Comparison of ENCODE assay signal across 8 cellular contexts in the genomic region with DNA sequence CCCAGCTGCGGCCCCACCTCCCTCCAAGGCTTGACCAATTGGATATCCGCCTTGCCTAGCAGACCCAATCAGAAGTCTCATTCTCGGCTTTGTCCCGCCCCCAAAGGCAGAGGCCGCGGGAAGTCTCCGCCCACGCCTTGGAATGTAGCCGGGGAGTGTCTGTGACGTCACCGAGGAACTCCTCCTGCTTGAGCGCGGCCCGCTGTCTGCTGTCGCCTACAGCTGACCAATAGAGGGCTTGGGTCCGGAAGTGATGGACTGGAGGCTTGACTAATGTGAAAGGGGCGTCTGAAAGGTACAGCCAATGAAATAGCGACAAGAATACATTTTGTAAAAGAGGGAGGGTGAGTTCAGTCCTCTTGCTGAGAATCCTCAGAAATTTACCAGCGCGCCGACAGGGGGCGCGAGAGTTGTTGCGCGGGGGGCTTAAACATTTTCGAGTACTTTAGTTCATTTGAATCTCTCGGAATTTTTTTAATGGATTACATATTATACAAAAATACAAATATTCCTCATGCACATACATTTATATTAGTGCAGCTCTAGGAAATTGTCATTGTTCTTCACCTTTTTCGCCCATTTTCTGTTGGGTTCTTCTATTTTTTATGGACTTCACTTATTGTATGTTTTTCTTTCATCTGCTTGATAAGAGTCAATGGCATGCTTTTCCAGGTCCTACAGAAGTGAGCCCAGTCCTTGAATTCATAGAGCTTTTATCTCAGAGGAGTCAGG. TPM values are rescaled to one million over a fixed set of nuclear protein-coding genes. Genes with fewer than 3 reads are reported as not detected.
DNase-seq lines count a peak whose midpoint lies in the region; ATAC-seq and TF ChIP-seq lines count a peak whose summit lies in the region.

No MANE protein-coding gene starts in this region.

- H3K9me3 Mint-ChIP-seq in Caco-2 (ENCODE audit: unreplicated experiment) (no peaks in the 10 kb centered on the region), endodermal cell (no peaks in the 10 kb centered on the region)

- no peak overlapping the region for H3K23ac ChIP-seq in mesendoderm (ENCODE audit: low read length)

- H3K4me2 ChIP-seq in mesendoderm (ENCODE audit: low read length) = no peak overlapping the region

- peak overlapping the region; percentile 90 for H3K27ac ChIP-seq in HUES48 (ENCODE audit: low read depth, low read length)
- peak overlapping the region; percentile 96 for H3K27ac ChIP-seq in endodermal cell (ENCODE audit: low read depth, low read length)
- H3K27ac ChIP-seq in mesendoderm (ENCODE audit: low read depth, low read length) = no peak overlapping the region

- WGBS in endodermal cell (ENCODE audit: insufficient coverage in 1 of 2, insufficient read length in 1 of 2), 2 experiments = 4 to 5% methylated on average over 11 to 28 of the region's 28 CpGs
- no CpG with 5 or more reads among the region's 28 CpGs for WGBS in mesendoderm (ENCODE audit: extremely low coverage, insufficient coverage, low lambda C conversion rate)

- TF ChIP-seq CTCF in Caco-2 (IDR thresholded peaks at IDR 0.05; ENCODE audit: insufficient read depth in 1 of 2, low read depth in 1 of 2, low read length in 1 of 2, severe bottlenecking in 1 of 2, unreplicated experiment in 1 of 2) = peak; percentile 81 to 86
- TF ChIP-seq CTCF in endodermal cell (conservative IDR thresholded peaks at IDR 0.05) = peak; percentile 98

- no peaks in the 10 kb centered on the region for H3K27me3 ChIP-seq in Caco-2 (replicated peaks; ENCODE audit: control insufficient read depth, insufficient read depth, low read length)
- H3K27me3 ChIP-seq in HUES48 (ENCODE audit: control insufficient read depth, insufficient read depth, low read length) = no peaks in the 10 kb centered on the region
- H3K27me3 ChIP-seq in endodermal cell (ENCODE audit: control insufficient read depth, insufficient read depth, low read length, poor library complexity, severe bottlenecking) = no peaks in the 10 kb centered on the region
- H3K27me3 ChIP-seq in mesendoderm (ENCODE audit: insufficient read depth, low read length, poor library complexity) = no peaks in the 10 kb centered on the region

- no peak overlapping the region for H4K5ac ChIP-seq in mesendoderm (ENCODE audit: low read length)

- no peak overlapping the region for H4K8ac ChIP-seq in mesendoderm (ENCODE audit: low read depth, low read length)

- peaks cover 16% of the 10 kb centered on the region for H3K4me1 Mint-ChIP-seq in Caco-2 (ENCODE audit: low read depth, unreplicated experiment)
- H3K4me1 Mint-ChIP-seq in endodermal cell = peaks cover 21% of the 10 kb centered on the region

- H3K4me1 ChIP-seq in Caco-2 (peaks cover 27% of the 10 kb centered on the region), HUES48 (ENCODE audit: control insufficient read depth, insufficient read depth, low read length) (peaks cover 15% of the 10 kb centered on the region; the same call in 1 of the 2 replicates), endodermal cell (ENCODE audit: control insufficient read depth, insufficient read depth, low read length) (no peaks in the 10 kb centered on the region), mesendoderm (ENCODE audit: control insufficient read depth, low read depth, low read length) (peaks cover 2% of the 10 kb centered on the region)

- POLR2A ChIA-PET in Caco-2 (lab: Charles Lee) = interaction anchor here (1.2 to 1.9 kb wide), 3 partner anchors 11 to 49 kb away, joined by 4 to 22 read pairs (median 6); no protein-coding TSS in a partner anchor

- intact Hi-C loops in Caco-2 (cut with micrococcal nuclease; ENCODE audit: unreplicated experiment) = loop anchor here (1.0 to 2.0 kb wide), 8 partner anchors 10 to 737 kb away; a partner anchor contains a TSS

- peak; percentile 96 for ATAC-seq in GM21423 (IDR thresholded peaks at IDR 0.05; ENCODE audit: unreplicated experiment)

- H3K9me3 ChIP-seq in Caco-2 (no peaks in the 10 kb centered on the region), HUES48 (ENCODE audit: control insufficient read depth, insufficient read depth, low read length) (no peaks in the 10 kb centered on the region), endodermal cell (ENCODE audit: control insufficient read depth, low read length) (no peaks in the 10 kb centered on the region)

- H3K79me2 ChIP-seq in mesendoderm (ENCODE audit: control insufficient read depth, insufficient read depth, low read length) = peaks cover 41% of the 10 kb centered on the region

- no peak overlapping the region for H3K4ac ChIP-seq in mesendoderm (ENCODE audit: low read depth, low read length)

- CTCF ChIA-PET in Caco-2 (lab: Charles Lee) = interaction anchor here (0.7 to 1.9 kb wide), 13 partner anchors 10 to 159 kb away, joined by 3 to 11 read pairs (median 4); no protein-coding TSS in a partner anchor

- H3K27ac Mint-ChIP-seq in Caco-2 (ENCODE audit: unreplicated experiment) (peak overlapping the region; percentile 91), endodermal cell (peak overlapping the region; percentile 98)

- H3K4me3 Mint-ChIP-seq in Caco-2 (ENCODE audit: unreplicated experiment) (peak overlapping the region; percentile 93), endodermal cell (peak overlapping the region; percentile 97)

- H3K36me3 ChIP-seq in Caco-2 (ENCODE audit: control insufficient read depth, insufficient read depth, low read length) = peaks cover 3% of the 10 kb centered on the region; the same call in 1 of the 2 replicates
- H3K36me3 ChIP-seq in HUES48 (ENCODE audit: control insufficient read depth, insufficient read depth, low read length) = peaks cover 15% of the 10 kb centered on the region
- no peaks in the 10 kb centered on the region for H3K36me3 ChIP-seq in endodermal cell (ENCODE audit: control insufficient read depth, insufficient read depth, low read length)
- no peaks in the 10 kb centered on the region for H3K36me3 ChIP-seq in mesendoderm (ENCODE audit: control insufficient read depth, insufficient read depth, low read length)

- H2BK120ac ChIP-seq in mesendoderm (ENCODE audit: low read depth, low read length) = no peak overlapping the region

- peaks cover 3% of the 10 kb centered on the region for H3K79me1 ChIP-seq in mesendoderm (ENCODE audit: low read length)

- no peak overlapping the region for H2BK5ac ChIP-seq in mesendoderm (ENCODE audit: low read length)

- H3K9ac ChIP-seq in HUES48 (ENCODE audit: low read depth, low read length) (no peak overlapping the region), endodermal cell (ENCODE audit: extremely low read depth, low read length, poor library complexity, severe bottlenecking) (peak overlapping the region; percentile 88), mesendoderm (ENCODE audit: low read length) (no peak overlapping the region)

- no peaks in the 10 kb centered on the region for H3K27me3 Mint-ChIP-seq in Caco-2 (ENCODE audit: insufficient read depth, unreplicated experiment)
- H3K27me3 Mint-ChIP-seq in endodermal cell (ENCODE audit: insufficient read depth) = no peaks in the 10 kb centered on the region

- no peak overlapping the region for H2BK15ac ChIP-seq in mesendoderm (replicated peaks; ENCODE audit: low read depth)

- H2AK5ac ChIP-seq in mesendoderm (ENCODE audit: low read length) = no peak overlapping the region

- DNase-seq in Caco-2 = peak; percentile 99
- peak; percentile 93 for DNase-seq in NOMO-1 treated with dmso at 0.1 percent for 144 hours (lab: John Stamatoyannopoulos, UW; ENCODE audit: unreplicated experiment)
- DNase-seq in activated CD8-positive, alpha-beta memory T cell treated with anti-CD3 and anti-CD28 coated beads, Interleukin-2, amount 50 U/mL, for 24 hours (ENCODE audit: extremely low read depth) = peak; percentile 97
- DNase-seq in endodermal cell = peak; percentile 100
- DNase-seq in mesendoderm = peak; percentile 100
- DNase-seq in stimulated activated CD8-positive, alpha-beta memory T cell treated with anti-CD3 and anti-CD28 coated beads, Interleukin-12 subunit alpha, Interleukin-12 subunit beta, amount 100 ng/mL, for 4 hours (ENCODE audit: low read depth) = peak; percentile 92

- no peak overlapping the region for H3K56ac ChIP-seq in mesendoderm (ENCODE audit: low read length)

- BruUV-seq in Caco-2 (replicated peaks; lab: Mats Ljungman, UMichigan) = TSS peak; percentile 43

- no peak overlapping the region for H3K18ac ChIP-seq in mesendoderm (ENCODE audit: low read length)

- H3K36me3 Mint-ChIP-seq in Caco-2 (ENCODE audit: insufficient read depth, unreplicated experiment) = peaks cover 22% of the 10 kb centered on the region
- peaks cover 7% of the 10 kb centered on the region for H3K36me3 Mint-ChIP-seq in endodermal cell (ENCODE audit: low read depth)

- peak overlapping the region; percentile 100 for H3K4me3 ChIP-seq in Caco-2 (ENCODE audit: low read depth, low read length)
- H3K4me3 ChIP-seq in HUES48 (ENCODE audit: low read depth, low read length) = peak overlapping the region; percentile 93
- H3K4me3 ChIP-seq in endodermal cell (ENCODE audit: low read length) = peak overlapping the region; percentile 95
- peak overlapping the region; percentile 73 for H3K4me3 ChIP-seq in mesendoderm (ENCODE audit: low read length)

RNA-seq across cellular contexts. Expression of a gene that starts 0.4 kb away (rescaled TPM):
- 106 and 123 TPM in 2 replicates for total RNA-seq in Caco-2 (2022)
- 10 to 100 TPM; 48.2 to 80.2 TPM for total RNA-seq in endodermal cell
- 28.1 TPM for polyA plus RNA-seq in endodermal cell (2013, experiment 1 of 2)
- polyA plus RNA-seq in endodermal cell (2013, experiment 2 of 2) = 28.2 TPM
- 32.4 TPM for polyA plus RNA-seq in mesendoderm (2013, experiment 1 of 2)
- polyA plus RNA-seq in mesendoderm (2013, experiment 2 of 2) = 30.3 TPM
